ENCODE assay signal across 1 cellular context in the genomic region with DNA sequence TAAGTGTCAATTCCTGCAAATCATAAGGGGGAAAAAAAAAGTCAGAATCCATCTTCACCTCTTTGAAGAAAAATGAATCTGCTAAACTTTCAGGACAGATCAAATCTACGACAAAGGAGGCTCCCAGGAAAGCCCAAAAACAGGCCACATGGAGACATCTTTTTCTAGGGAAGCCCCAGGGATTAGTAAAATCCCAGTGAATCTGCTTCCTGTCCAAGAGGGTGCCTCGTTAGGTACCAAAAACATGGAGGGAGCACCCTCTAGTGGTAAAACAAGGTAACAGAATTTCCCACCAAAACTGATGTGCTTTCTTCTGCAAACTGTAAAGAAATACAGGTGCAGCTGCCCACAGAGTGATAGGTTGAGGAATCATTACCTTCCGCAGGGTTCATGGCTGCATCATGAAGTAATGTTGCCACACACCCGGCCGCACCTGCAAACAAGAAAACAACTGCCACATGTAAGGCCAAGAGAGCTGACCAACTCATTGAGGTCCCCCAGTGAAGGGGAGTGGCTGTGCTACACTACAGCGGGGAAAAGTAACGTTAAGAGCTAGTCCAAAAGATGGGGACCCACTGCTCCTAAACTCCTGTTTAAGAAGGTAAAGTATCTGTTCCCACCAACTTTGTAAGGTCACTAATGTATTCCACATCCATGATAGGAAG.
TF ChIP-seq lines count a peak whose summit lies in the region.

No MANE protein-coding gene starts in this region.

TF ChIP-seq in K562, 482 proteins besides CTCF, POLR2A, EP300 and RAD21 (continued from another document):
- TF ChIP-seq, protein P1, sequence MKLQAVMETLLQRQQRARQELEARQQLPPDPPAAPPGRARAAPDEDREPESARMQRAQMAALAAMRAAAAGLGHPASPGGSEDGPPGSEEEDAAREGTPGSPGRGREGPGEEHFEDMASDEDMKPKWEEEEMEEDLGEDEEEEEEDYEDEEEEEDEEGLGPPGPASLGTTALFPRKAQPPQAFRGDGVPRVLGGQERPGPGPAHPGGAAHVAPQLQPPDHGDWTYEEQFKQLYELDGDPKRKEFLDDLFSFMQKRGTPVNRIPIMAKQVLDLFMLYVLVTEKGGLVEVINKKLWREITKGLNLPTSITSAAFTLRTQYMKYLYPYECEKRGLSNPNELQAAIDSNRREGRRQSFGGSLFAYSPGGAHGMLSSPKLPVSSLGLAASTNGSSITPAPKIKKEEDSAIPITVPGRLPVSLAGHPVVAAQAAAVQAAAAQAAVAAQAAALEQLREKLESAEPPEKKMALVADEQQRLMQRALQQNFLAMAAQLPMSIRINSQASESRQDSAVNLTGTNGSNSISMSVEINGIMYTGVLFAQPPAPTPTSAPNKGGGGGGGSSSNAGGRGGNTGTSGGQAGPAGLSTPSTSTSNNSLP (IDR thresholded peaks at IDR 0.05; ENCODE audit: borderline replicate concordance, low read depth, low read length) = no peak
- TF ChIP-seq RB1 (IDR thresholded peaks at IDR 0.05; ENCODE audit: low read depth) = peak; percentile 63; the same call in 1 of the 2 replicates
- TF ChIP-seq, protein P2, sequence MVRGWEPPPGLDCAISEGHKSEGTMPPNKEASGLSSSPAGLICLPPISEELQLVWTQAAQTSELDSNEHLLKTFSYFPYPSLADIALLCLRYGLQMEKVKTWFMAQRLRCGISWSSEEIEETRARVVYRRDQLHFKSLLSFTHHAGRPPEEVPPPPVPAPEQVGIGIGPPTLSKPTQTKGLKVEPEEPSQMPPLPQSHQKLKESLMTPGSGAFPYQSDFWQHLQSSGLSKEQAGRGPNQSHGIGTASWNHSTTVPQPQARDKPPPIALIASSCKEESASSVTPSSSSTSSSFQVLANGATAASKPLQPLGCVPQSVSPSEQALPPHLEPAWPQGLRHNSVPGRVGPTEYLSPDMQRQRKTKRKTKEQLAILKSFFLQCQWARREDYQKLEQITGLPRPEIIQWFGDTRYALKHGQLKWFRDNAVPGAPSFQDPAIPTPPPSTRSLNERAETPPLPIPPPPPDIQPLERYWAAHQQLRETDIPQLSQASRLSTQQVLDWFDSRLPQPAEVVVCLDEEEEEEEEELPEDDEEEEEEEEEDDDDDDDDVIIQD (CRISPR knock-in tag; IDR thresholded peaks at IDR 0.05) = no peak
- TF ChIP-seq L3MBTL2 (IDR thresholded peaks at IDR 0.05) = 0 out of 2 replicates have a peak, but pooled peaks have one; percentile 35
- TF ChIP-seq FOXP1 (CRISPR knock-in tag; IDR thresholded peaks at IDR 0.05) = no peak
- no peak for TF ChIP-seq ASH1L (IDR thresholded peaks at IDR 0.05; ENCODE audit: borderline replicate concordance, low read depth, partially characterized antibody)
- TF ChIP-seq ZNF707 (CRISPR knock-in tag; conservative IDR thresholded peaks at IDR 0.05) = no peak
- TF ChIP-seq ZNF124 (CRISPR knock-in tag; IDR thresholded peaks at IDR 0.05) = no peak
- no peak for TF ChIP-seq CEBPB (tag; IDR thresholded peaks at IDR 0.05)
- no peak for TF ChIP-seq MAZ (CRISPR knock-in tag; conservative IDR thresholded peaks at IDR 0.05 in 1 of 2, IDR thresholded peaks at IDR 0.05 in 1 of 2)
- TF ChIP-seq GTF2E2 (tag; IDR thresholded peaks at IDR 0.05) = no peak
- TF ChIP-seq ETV1 (tag; conservative IDR thresholded peaks at IDR 0.05; ENCODE audit: low read depth) = 0 out of 2 replicates have a peak, but pooled peaks have one; percentile 23
- no peak for TF ChIP-seq ZNF589 (CRISPR knock-in tag; IDR thresholded peaks at IDR 0.05; ENCODE audit: low read depth)
- TF ChIP-seq SMARCC2 (IDR thresholded peaks at IDR 0.05; ENCODE audit: low read depth) = no peak
- no peak for TF ChIP-seq PHTF2 (CRISPR knock-in tag; IDR thresholded peaks at IDR 0.05)
- TF ChIP-seq, protein P3, sequence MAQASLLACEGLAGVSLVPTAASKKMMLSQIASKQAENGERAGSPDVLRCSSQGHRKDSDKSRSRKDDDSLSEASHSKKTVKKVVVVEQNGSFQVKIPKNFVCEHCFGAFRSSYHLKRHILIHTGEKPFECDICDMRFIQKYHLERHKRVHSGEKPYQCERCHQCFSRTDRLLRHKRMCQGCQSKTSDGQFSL (CRISPR knock-in tag; IDR thresholded peaks at IDR 0.05) = no peak
- TF ChIP-seq, protein P3 (tag; IDR thresholded peaks at IDR 0.05) = no peak
- TF ChIP-seq SMC3 (conservative IDR thresholded peaks at IDR 0.05; ENCODE audit: insufficient read depth, low read depth, low read length) = peak; percentile 66
- no peak for TF ChIP-seq SIN3A (IDR thresholded peaks at IDR 0.05; ENCODE audit: borderline replicate concordance in 2 of 2, control insufficient read depth in 1 of 2, low read depth in 2 of 2, low read length in 2 of 2)
- TF ChIP-seq ZNF764 (CRISPR knock-in tag; IDR thresholded peaks at IDR 0.05; ENCODE audit: low read depth) = no peak
- TF ChIP-seq, protein P4, sequence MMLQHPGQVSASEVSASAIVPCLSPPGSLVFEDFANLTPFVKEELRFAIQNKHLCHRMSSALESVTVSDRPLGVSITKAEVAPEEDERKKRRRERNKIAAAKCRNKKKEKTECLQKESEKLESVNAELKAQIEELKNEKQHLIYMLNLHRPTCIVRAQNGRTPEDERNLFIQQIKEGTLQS (IDR thresholded peaks at IDR 0.05) = no peak
- TF ChIP-seq, protein P4 (CRISPR knock-in tag; conservative IDR thresholded peaks at IDR 0.05) = no peak
- no peak for TF ChIP-seq TRIM28 (IDR thresholded peaks at IDR 0.05)
